8 cellular contexts compared by ENCODE assay signal in the genomic region with DNA sequence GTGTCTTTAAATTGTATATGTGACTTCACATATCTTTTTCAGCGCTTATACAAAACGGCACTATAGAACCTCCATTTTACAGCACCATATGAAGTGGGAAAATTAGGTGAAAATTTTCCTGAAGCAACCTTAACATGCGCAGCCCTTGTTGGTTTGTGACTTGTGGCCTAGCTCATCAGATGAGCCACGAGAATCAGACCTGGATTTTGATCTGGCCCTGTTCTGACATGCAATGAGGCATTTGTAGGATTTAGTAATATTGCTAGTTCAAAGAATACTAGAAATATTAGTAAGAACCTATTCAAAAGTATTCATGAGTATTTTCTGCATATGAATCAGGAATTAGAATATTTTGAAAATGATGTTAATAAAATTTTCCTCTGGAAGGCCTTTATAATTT. TPM values are rescaled to one million over a fixed set of nuclear protein-coding genes. Genes with fewer than 3 reads are reported as not detected.
DNase-seq lines count a peak whose midpoint lies in the region; ATAC-seq, FAIRE-seq and TF ChIP-seq lines count a peak whose summit lies in the region.

No MANE protein-coding gene starts in this region.

- TF ChIP-seq CTCF in AG10803 (conservative IDR thresholded peaks at IDR 0.05; ENCODE audit: low read length): no peak
- TF ChIP-seq CTCF in IMR-90 (conservative IDR thresholded peaks at IDR 0.05; ENCODE audit: low read depth, low read length): no peak
- TF ChIP-seq CTCF in astrocyte of the cerebellum (IDR thresholded peaks at IDR 0.05; ENCODE audit: low read depth, low read length, missing control alignments): no peak

- H3K9me1 ChIP-seq in IMR-90 (ENCODE audit: insufficient read depth, low read length): no peaks in the 10 kb centered on the region; the same call in 1 of the 2 replicates

- no peak for TF ChIP-seq POLR2A in IMR-90 (IDR thresholded peaks at IDR 0.05; ENCODE audit: low read depth, low read length)

- no peak for FAIRE-seq in RCC 7860 (lab: Jason Lieb, UNC)

- dilution Hi-C loops in IMR-90 (cut with HindIII; ENCODE audit: low sequenced_read_pairs, unreplicated experiment): no loop called here

- peak overlapping the region; percentile 46 for H2BK5ac ChIP-seq in IMR-90 (ENCODE audit: low read depth, low read length, poor library complexity, severe bottlenecking)

- no peak overlapping the region for H4K91ac ChIP-seq in IMR-90 (ENCODE audit: insufficient read depth, low read depth, low read length)

- peak overlapping the region; percentile 38 for H3K4ac ChIP-seq in IMR-90 (ENCODE audit: low read depth, low read length)

- H3K36me3 ChIP-seq in IMR-90 (ENCODE audit: control insufficient read depth, insufficient read depth, low read length): peaks cover 20% of the 10 kb centered on the region
- peaks cover 8 to 21% of the 10 kb centered on the region in 2 donors for H3K36me3 ChIP-seq in mucosa of rectum (ENCODE audit: control insufficient read depth in 2 of 2, insufficient read depth in 2 of 2, low read length in 2 of 2)

- intact Hi-C loops in IMR-90 (cut with micrococcal nuclease): loop anchor here (5.0 to 10.0 kb wide), 3 partner anchors 272 to 1445 kb away; partner anchors contain the start of gene EMP1

- no CpG with 5 or more reads among the region's 4 CpGs for WGBS in IMR-90 (ENCODE audit: extremely low coverage in 2 of 2, insufficient read length in 1 of 2), 2 experiments

- DNase-seq in AG10803 (ENCODE audit: low read depth) (no peak), IMR-90 (no peak), astrocyte of the cerebellum (ENCODE audit: low read depth) (no peak), NCI-H226 (no peak), RCC 7860 (ENCODE audit: low spot score) (no peak)

- no peak overlapping the region for H2BK20ac ChIP-seq in IMR-90 (ENCODE audit: low read depth, low read length)

- H3K56ac ChIP-seq in IMR-90 (ENCODE audit: extremely low read depth, insufficient read depth, low read length): no peak overlapping the region

- H2BK15ac ChIP-seq in IMR-90 (ENCODE audit: low read depth, low read length): no peak overlapping the region

- no peak overlapping the region for H2AK5ac ChIP-seq in IMR-90 (ENCODE audit: low read depth, low read length)

- H3K27ac ChIP-seq in IMR-90 (ENCODE audit: insufficient read depth, low read length): peak overlapping the region; percentile 63; the same call in 1 of the 2 replicates
- peak overlapping the region; percentile 97 to 99 for H3K27ac ChIP-seq in mucosa of rectum (ENCODE audit: low read depth in 2 of 2, low read length in 2 of 2)

- H3K4me3 ChIP-seq in AG10803 (ENCODE audit: low read length): peak overlapping the region; percentile 93
- H3K4me3 ChIP-seq in IMR-90 (ENCODE audit: insufficient read depth, low read depth, low read length): peak overlapping the region; percentile 22
- H3K4me3 ChIP-seq in astrocyte of the cerebellum (ENCODE audit: low read depth, low read length): peak overlapping the region; percentile 82
- H3K4me3 ChIP-seq in mucosa of rectum (ENCODE audit: low read length in 2 of 2): peak overlapping the region; percentile 84 to 99

- peaks cover 10% of the 10 kb centered on the region for H3K4me1 ChIP-seq in IMR-90 (ENCODE audit: control insufficient read depth, insufficient read depth, low read length)
- H3K4me1 ChIP-seq in mucosa of rectum (ENCODE audit: control insufficient read depth in 2 of 2, insufficient read depth in 2 of 2, low read length in 2 of 2): peaks cover 34 to 38% of the 10 kb centered on the region in 2 donors

- peaks cover 24% of the 10 kb centered on the region; the same call in 1 of the 2 replicates for H4K20me1 ChIP-seq in IMR-90 (ENCODE audit: insufficient read depth, low read length)

- H3K23ac ChIP-seq in IMR-90 (ENCODE audit: low read depth, low read length): peak overlapping the region; percentile 81

- CTCF ChIA-PET in IMR-90 (lab: Yijun Ruan, JAX): interaction anchor here (2.4 kb wide), 1 partner anchor 17 kb away, joined by 12 read pairs; no protein-coding TSS in a partner anchor

- H3K27me3 ChIP-seq in IMR-90 (ENCODE audit: control insufficient read depth, insufficient read depth, low read length) (no peaks in the 10 kb centered on the region), mucosa of rectum (ENCODE audit: control insufficient read depth in 2 of 2, insufficient read depth in 2 of 2, low read length in 2 of 2) (no peaks in the 10 kb centered on the region)

- H4K5ac ChIP-seq in IMR-90 (ENCODE audit: low read depth, low read length): no peak overlapping the region

- no peak for ATAC-seq in IMR-90 (ENCODE audit: low read depth)
- ATAC-seq in GM19467 (IDR thresholded peaks at IDR 0.05; ENCODE audit: unreplicated experiment): no peak
- no peak for ATAC-seq in HG03342 (IDR thresholded peaks at IDR 0.05; ENCODE audit: unreplicated experiment)

- no peak overlapping the region for H2AFZ ChIP-seq in IMR-90 (replicated peaks; ENCODE audit: low read length, poor library complexity)

- no peak overlapping the region for H3K18ac ChIP-seq in IMR-90 (ENCODE audit: low read depth, low read length)

- peak overlapping the region in 1 of 2 experiments; percentile 28; a peak in 1 of 4 replicates for H4K8ac ChIP-seq in IMR-90 (ENCODE audit: low read depth in 2 of 2, low read length in 2 of 2)

- H3K4me2 ChIP-seq in IMR-90 (ENCODE audit: low read depth, low read length): peak overlapping the region; percentile 86

- no peak overlapping the region for H2BK120ac ChIP-seq in IMR-90 (ENCODE audit: low read depth, low read length)

- H3K14ac ChIP-seq in IMR-90 (replicated peaks; ENCODE audit: low read depth, low read length): peak overlapping the region; percentile 50; the same call in 1 of the 2 replicates

- H3K9ac ChIP-seq in IMR-90 (ENCODE audit: low read depth, low read length) (peak overlapping the region; percentile 75), mucosa of rectum (ENCODE audit: low read depth in 1 of 2, low read length in 2 of 2) (peak overlapping the region; percentile 98)

- POLR2A ChIA-PET in IMR-90 (lab: Charles Lee; ENCODE audit: unreplicated experiment): interaction anchor here (0.5 kb wide), 1 partner anchor 89 kb away, joined by 4 read pairs; no protein-coding TSS in a partner anchor

- no peak for TF ChIP-seq RAD21 in IMR-90 (IDR thresholded peaks at IDR 0.05; ENCODE audit: low read length)

- H2AK9ac ChIP-seq in IMR-90 (replicated peaks; ENCODE audit: low read depth, low read length, poor library complexity): no peak overlapping the region

- in situ Hi-C loops in IMR-90 (cut with MboI; ENCODE audit: low sequenced_read_pairs): loop anchor here (25.0 kb wide), 1 partner anchor 1008 kb away; no protein-coding TSS in a partner anchor
- in situ Hi-C loops in astrocyte of the cerebellum (cut with HindIII; ENCODE audit: low sequenced_read_pairs): loop anchor here (25.0 kb wide), 1 partner anchor 333 kb away; no protein-coding TSS in a partner anchor

- BruUV-seq in IMR-90 (replicated peaks; lab: Mats Ljungman, UMichigan): no TSS peak

- peaks cover 6 to 16% of the 10 kb centered on the region in 2 experiments for H3K79me1 ChIP-seq in IMR-90 (ENCODE audit: low read depth in 1 of 2, low read length in 2 of 2)

- H3K9me3 ChIP-seq in IMR-90 (ENCODE audit: control insufficient read depth, insufficient read depth, low read length): no peaks in the 10 kb centered on the region
- H3K9me3 ChIP-seq in mucosa of rectum (ENCODE audit: control insufficient read depth in 2 of 2, low read length in 2 of 2): no peaks in the 10 kb centered on the region

TF ChIP-seq in IMR-90, 13 proteins besides CTCF, POLR2A, EP300 and RAD21:
- TF ChIP-seq MXI1 (IDR thresholded peaks at IDR 0.05; ENCODE audit: borderline replicate concordance, low read depth, low read length): no peak
- TF ChIP-seq ELK1 (IDR thresholded peaks at IDR 0.05; ENCODE audit: borderline replicate concordance, low read depth, low read length): no peak
- TF ChIP-seq NFE2L2 (IDR thresholded peaks at IDR 0.05; ENCODE audit: low read depth, low read length): no peak
- TF ChIP-seq CHD1 (IDR thresholded peaks at IDR 0.05; ENCODE audit: low read depth, low read length): no peak
- no peak for TF ChIP-seq SMC3 (IDR thresholded peaks at IDR 0.05; ENCODE audit: low read depth, low read length)
- TF ChIP-seq RCOR1 (IDR thresholded peaks at IDR 0.05; ENCODE audit: insufficient replicate concordance, low read length): no peak
- TF ChIP-seq FOS (IDR thresholded peaks at IDR 0.05; ENCODE audit: low read depth, low read length): no peak
- TF ChIP-seq BHLHE40 (IDR thresholded peaks at IDR 0.05; ENCODE audit: low read depth, low read length): no peak
- no peak for TF ChIP-seq MAFK (IDR thresholded peaks at IDR 0.05; ENCODE audit: low read depth, low read length)
- TF ChIP-seq MAZ (IDR thresholded peaks at IDR 0.05; ENCODE audit: borderline replicate concordance, low read depth, low read length): no peak
- TF ChIP-seq, protein P1, sequence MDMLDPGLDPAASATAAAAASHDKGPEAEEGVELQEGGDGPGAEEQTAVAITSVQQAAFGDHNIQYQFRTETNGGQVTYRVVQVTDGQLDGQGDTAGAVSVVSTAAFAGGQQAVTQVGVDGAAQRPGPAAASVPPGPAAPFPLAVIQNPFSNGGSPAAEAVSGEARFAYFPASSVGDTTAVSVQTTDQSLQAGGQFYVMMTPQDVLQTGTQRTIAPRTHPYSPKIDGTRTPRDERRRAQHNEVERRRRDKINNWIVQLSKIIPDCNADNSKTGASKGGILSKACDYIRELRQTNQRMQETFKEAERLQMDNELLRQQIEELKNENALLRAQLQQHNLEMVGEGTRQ (IDR thresholded peaks at IDR 0.05; ENCODE audit: low read depth, low read length): no peak
- no peak for TF ChIP-seq CEBPB (IDR thresholded peaks at IDR 0.05; ENCODE audit: low read depth, low read length)
- TF ChIP-seq RFX5 (IDR thresholded peaks at IDR 0.05; ENCODE audit: low read depth, low read length): no peak

RNA-seq across cellular contexts. Expression of gene CDKN1B, which starts 2.9 kb away (rescaled TPM):
- total RNA-seq in IMR-90 (2012; rRNA removed): 17.4 and 28.1 TPM in 2 replicates
- polyA plus RNA-seq in IMR-90 (2012; rRNA removed): 7.9 and 13.9 TPM in 2 replicates
- polyA plus RNA-seq in IMR-90 (2012; cell fraction: cytosol; rRNA removed): 8.7 and 9.0 TPM in 2 replicates
- polyA plus RNA-seq in IMR-90 (2012; cell fraction: nucleus; rRNA removed; ENCODE audit: low replicate concordance): 6.1 and 9.4 TPM in 2 replicates

RNA-seq across cellular contexts. Expression of gene GPR19, which starts 24.1 kb away (rescaled TPM):
- total RNA-seq in IMR-90 (2012; rRNA removed): 0.28 and 0.36 TPM in 2 replicates
- 0.12 and 0.17 TPM in 2 replicates for polyA plus RNA-seq in IMR-90 (2012; rRNA removed)
- polyA plus RNA-seq in IMR-90 (2012; cell fraction: cytosol; rRNA removed): not detected in 2 replicates
- polyA plus RNA-seq in IMR-90 (2012; cell fraction: nucleus; rRNA removed; ENCODE audit: low replicate concordance): 0.15 and 0.16 TPM in 2 replicates

Comparison
In these comparisons a context has a peak if more than half of its experiments do, and no peak if none do; other contexts are left out.
1. H3K4me3 ChIP-seq: peak in every context shown above with its lines; median percentile 93 in AG10803; 92 in mucosa of rectum; 82 in astrocyte of the cerebellum; 22 in IMR-90.